ENCODE assay signal across 21 cellular contexts in genomic region chr12:23750923-23751322, GRCh38.
"Had no signal": no experiment of that assay in that cellular context is flagged by ENCODE, and none has a peak within 500 bp of the region (broad histone marks: within the 10 kb centered on the region; RNA-seq: fewer than 3 reads in every experiment).

No MANE protein-coding gene starts in this region.

- H3K36me3 Mint-ChIP-seq: naive thymus-derived CD4-positive, alpha-beta T cell; stimulated activated effector memory CD8-positive, alpha-beta T cell treated with anti-CD3 and anti-CD28 coated beads, Interleukin-12 subunit alpha, Interleukin-12 subunit beta, amount 100 ng/mL, for 72 hours had no signal

- H3K27ac Mint-ChIP-seq: naive thymus-derived CD4-positive, alpha-beta T cell; stimulated activated effector memory CD8-positive, alpha-beta T cell treated with anti-CD3 and anti-CD28 coated beads, Interleukin-12 subunit alpha, Interleukin-12 subunit beta, amount 100 ng/mL, for 72 hours had no signal

- H3K4me3 ChIP-seq: gastrocnemius medialis, heart left ventricle, hepatocyte, left lung, pancreas, right atrium auricular region, stomach, thyroid gland had no signal

- H3K79me2 ChIP-seq: hepatocyte had no signal

- DNase-seq: cortex of kidney; foreskin fibroblast; gastrocnemius medialis; heart left ventricle; left cardiac atrium; left lung; mesenchymal stem cell; midbrain; naive thymus-derived CD4-positive, alpha-beta T cell; pancreas; stimulated activated CD4-positive, alpha-beta T cell treated with anti-CD3 and anti-CD28 coated beads, Interleukin-2, amount 100 ng/mL, for 24 hours; stimulated activated CD4-positive, alpha-beta T cell treated with anti-CD3 and anti-CD28 coated beads, Interleukin-4, amount 100 ng/mL, for 24 hours; stimulated activated naive CD4-positive, alpha-beta T cell treated with Interleukin-2 at 50 U/mL for 16 hours; stomach; thyroid gland; trophoblast cell had no signal

- H3K27me3 ChIP-seq: gastrocnemius medialis, heart left ventricle, hepatocyte, left lung, neutrophil, pancreas, right atrium auricular region, stomach, thyroid gland had no signal

- H3K4me3 Mint-ChIP-seq: naive thymus-derived CD4-positive, alpha-beta T cell; stimulated activated effector memory CD8-positive, alpha-beta T cell treated with anti-CD3 and anti-CD28 coated beads, Interleukin-12 subunit alpha, Interleukin-12 subunit beta, amount 100 ng/mL, for 72 hours had no signal

- H2AFZ ChIP-seq: hepatocyte had no signal

- ATAC-seq: gastrocnemius medialis; heart left ventricle; left cardiac atrium; left lung; naive thymus-derived CD4-positive, alpha-beta T cell; pancreas; sciatic nerve; stimulated activated effector memory CD8-positive, alpha-beta T cell treated with anti-CD3 and anti-CD28 coated beads, Interleukin-12 subunit alpha, Interleukin-12 subunit beta, amount 100 ng/mL, for 72 hours had no signal

- H3K4me1 ChIP-seq: gastrocnemius medialis, heart left ventricle, left lung, pancreas, right atrium auricular region, thyroid gland had no signal

- H3K27ac ChIP-seq: gastrocnemius medialis, heart left ventricle, hepatocyte, left lung, neutrophil, pancreas, right atrium auricular region, stomach had no signal

- H3K4me2 ChIP-seq: hepatocyte had no signal

- H3K27me3 Mint-ChIP-seq: naive thymus-derived CD4-positive, alpha-beta T cell had no signal

- H3K4me1 Mint-ChIP-seq: naive thymus-derived CD4-positive, alpha-beta T cell; stimulated activated effector memory CD8-positive, alpha-beta T cell treated with anti-CD3 and anti-CD28 coated beads, Interleukin-12 subunit alpha, Interleukin-12 subunit beta, amount 100 ng/mL, for 72 hours had no signal

- H3K36me3 ChIP-seq: gastrocnemius medialis, heart left ventricle, left lung, neutrophil, pancreas, right atrium auricular region, stomach, thyroid gland had no signal

- H3K9me3 ChIP-seq: gastrocnemius medialis, heart left ventricle, left lung, neutrophil, pancreas, right atrium auricular region, stomach, thyroid gland had no signal
